Comparison of ENCODE assay signal across 9 cellular contexts in genomic region chr1:109281680-109282496, GRCh38. TPM values are rescaled to one million over a fixed set of nuclear protein-coding genes. Genes with fewer than 3 reads are reported as not detected.
DNase-seq lines count a peak whose midpoint lies in the region; ATAC-seq, FAIRE-seq and TF ChIP-seq lines count a peak whose summit lies in the region.
"Had no signal": no experiment of that assay in that cellular context is flagged by ENCODE, and none has a peak within 500 bp of the region (broad histone marks: within the 10 kb centered on the region; RNA-seq: fewer than 3 reads in every experiment).

No MANE protein-coding gene starts in this region.

- CTCF ChIA-PET in A549 (lab: Yijun Ruan, JAX) (interaction anchor here (1.0 to 2.3 kb wide), 4 partner anchors 15 to 116 kb away, joined by 3 to 18 read pairs (median 5); partner anchors contain the start of gene SORT1), HEK293 (lab: Yijun Ruan, JAX) (interaction anchor here (0.6 to 2.3 kb wide), 8 partner anchors 21 to 327 kb away, joined by 3 to 17 read pairs (median 4); partner anchors contain the start of gene SORT1)

- H3K4me1 ChIP-seq in A549 (peaks cover 24% of the 10 kb centered on the region), HEK293 (ENCODE audit: control insufficient read depth, insufficient read depth, low read length) (peaks cover 3% of the 10 kb centered on the region), foreskin keratinocyte (no peaks in the 10 kb centered on the region)

- no peak for FAIRE-seq in A549 (lab: Jason Lieb, UNC)
- FAIRE-seq: colon had no signal

- peak overlapping the region; percentile 86 for H3K4me3 ChIP-seq in A549
- peak overlapping the region; percentile 75 for H3K4me3 ChIP-seq in HEK293 (ENCODE audit: low read depth, low read length)
- peak overlapping the region; percentile 92 for H3K4me3 ChIP-seq in kidney epithelial cell (ENCODE audit: low read depth, low read length)

- TF ChIP-seq EP300 in A549 (IDR thresholded peaks at IDR 0.05), result no peak

- H3K9me3 Mint-ChIP-seq in activated naive CD8-positive, alpha-beta T cell treated with anti-CD3 and anti-CD28 coated beads, Interleukin-2, amount 50 U/mL, for 24 hours, result no peaks in the 10 kb centered on the region

- H3K4me1 Mint-ChIP-seq in activated naive CD8-positive, alpha-beta T cell treated with anti-CD3 and anti-CD28 coated beads, Interleukin-2, amount 50 U/mL, for 24 hours, result peaks cover 16% of the 10 kb centered on the region

- DNase-seq in A549 (ENCODE audit: low read depth in 1 of 2, low spot score in 1 of 2), result no peak
- DNase-seq in activated naive CD8-positive, alpha-beta T cell treated with anti-CD3 and anti-CD28 coated beads, Interleukin-2, amount 50 U/mL, for 24 hours, result no peak
- DNase-seq in kidney epithelial cell (ENCODE audit: low read depth), result no peak
- no peak for DNase-seq in foreskin keratinocyte
- DNase-seq in NCI-H748 treated with DMSO at 0.1 percent for 48 hours (lab: John Stamatoyannopoulos, UW), result no peak
- no peak for DNase-seq in NCI-H146 (lab: John Stamatoyannopoulos, UW)

- peak overlapping the region; percentile 73 for H3K4me2 ChIP-seq in A549

- H3K36me3 Mint-ChIP-seq in activated naive CD8-positive, alpha-beta T cell treated with anti-CD3 and anti-CD28 coated beads, Interleukin-2, amount 50 U/mL, for 24 hours (ENCODE audit: low read depth), result no peaks in the 10 kb centered on the region

- H3K27ac ChIP-seq in A549 (peak overlapping the region; percentile 85 to 98), HEK293 (ENCODE audit: extremely low read depth, low read depth, low read length) (no peak overlapping the region), foreskin keratinocyte (no peak overlapping the region)

- TF ChIP-seq POLR2A in A549 (IDR thresholded peaks at IDR 0.05; ENCODE audit: low read length), result no peak

- TF ChIP-seq RAD21 in A549 (conservative IDR thresholded peaks at IDR 0.05 in 1 of 2, IDR thresholded peaks at IDR 0.05 in 1 of 2), result no peak

- H3K9me3 ChIP-seq in A549, result no peaks in the 10 kb centered on the region
- H3K9me3 ChIP-seq in HEK293 (ENCODE audit: control insufficient read depth, insufficient read depth, low read depth, low read length), result no peaks in the 10 kb centered on the region

- H3K36me3 ChIP-seq in HEK293 (ENCODE audit: control insufficient read depth in 2 of 2, insufficient read depth in 1 of 2, low read length in 2 of 2) (peaks cover 8 to 43% of the 10 kb centered on the region in 2 experiments), kidney epithelial cell (ENCODE audit: control insufficient read depth, insufficient read depth, low read length) (no peaks in the 10 kb centered on the region)

- H3K27me3 ChIP-seq in kidney epithelial cell (ENCODE audit: control insufficient read depth, insufficient read depth, low read length) (no peaks in the 10 kb centered on the region), foreskin keratinocyte (no peaks in the 10 kb centered on the region)

- peaks cover 2% of the 10 kb centered on the region for H3K27me3 Mint-ChIP-seq in activated naive CD8-positive, alpha-beta T cell treated with anti-CD3 and anti-CD28 coated beads, Interleukin-2, amount 50 U/mL, for 24 hours

- TF ChIP-seq CTCF in A549 (IDR thresholded peaks at IDR 0.05), result no peak
- no peak for TF ChIP-seq CTCF in HEK293 (tag by site-specific recombination; IDR thresholded peaks at IDR 0.05)
- no peak for TF ChIP-seq CTCF in kidney epithelial cell (IDR thresholded peaks at IDR 0.05; ENCODE audit: insufficient read depth, low read length, poor library complexity, severe bottlenecking)
- no peak for TF ChIP-seq CTCF in foreskin keratinocyte (conservative IDR thresholded peaks at IDR 0.05)

- 82% methylated on average over 20 of the region's 28 CpGs for WGBS in A549 (ENCODE audit: missing lambda C conversion rate)

- POLR2A ChIA-PET in A549 (lab: Yijun Ruan, JAX) (interaction anchor here (1.4 kb wide), 1 partner anchor 8 kb away, joined by 3 read pairs; no protein-coding TSS in a partner anchor), HEK293 (lab: Yijun Ruan, JAX) (interaction anchor here (1.0 to 1.9 kb wide), 6 partner anchors 10 to 117 kb away, joined by 3 to 15 read pairs (median 6); partner anchors contain the start of genes SARS1 and SORT1)

- no peak for ATAC-seq in A549
- ATAC-seq in activated naive CD8-positive, alpha-beta T cell treated with anti-CD3 and anti-CD28 coated beads, Interleukin-2, amount 50 U/mL, for 24 hours, result no peak
- ATAC-seq in foreskin keratinocyte, result no peak
- no peak for ATAC-seq in HG03045 (IDR thresholded peaks at IDR 0.05; ENCODE audit: unreplicated experiment)

- H3K4me3 Mint-ChIP-seq in activated naive CD8-positive, alpha-beta T cell treated with anti-CD3 and anti-CD28 coated beads, Interleukin-2, amount 50 U/mL, for 24 hours, result peak overlapping the region; percentile 99

- H3K27ac Mint-ChIP-seq in activated naive CD8-positive, alpha-beta T cell treated with anti-CD3 and anti-CD28 coated beads, Interleukin-2, amount 50 U/mL, for 24 hours, result no peak overlapping the region

TF ChIP-seq in A549, 52 proteins besides CTCF, POLR2A, EP300 and RAD21:
- no peak for TF ChIP-seq NPAS2 (CRISPR knock-in tag; IDR thresholded peaks at IDR 0.05; ENCODE audit: borderline replicate concordance)
- no peak for TF ChIP-seq E2F6 (IDR thresholded peaks at IDR 0.05; ENCODE audit: borderline replicate concordance, low read depth)
- no peak for TF ChIP-seq ESRRA (IDR thresholded peaks at IDR 0.05; ENCODE audit: borderline replicate concordance, low read length)
- TF ChIP-seq EHF (CRISPR knock-in tag; IDR thresholded peaks at IDR 0.05), result no peak
- no peak for TF ChIP-seq RCOR1 (IDR thresholded peaks at IDR 0.05; ENCODE audit: low read depth, low read length)
- no peak for TF ChIP-seq HOXB5 (CRISPR knock-in tag; IDR thresholded peaks at IDR 0.05)
TF ChIP-seq in A549: peak in this region for 0.

TF ChIP-seq in HEK293, 187 proteins besides CTCF, POLR2A, EP300 and RAD21:
- no peak for TF ChIP-seq ZBTB17 (tag by site-specific recombination; IDR thresholded peaks at IDR 0.05)
TF ChIP-seq in HEK293: peak in this region for 0.

RNA-seq across cellular contexts. Expression of gene PSRC1, which starts 1.1 kb away (rescaled TPM):
- polyA plus RNA-seq in A549 (2011; rRNA removed) (13.7 and 15.3 TPM in 2 replicates), A549 (2017; fragmentation: RNase III; extraction: RNeasy Plus Mini Kit Qiagen cat#74134 plus additional on column Dnase treatment) (20.0 to 23.2 TPM (median 21.5 TPM) in 3 replicates), foreskin keratinocyte (24.0 and 33.7 TPM in 2 replicates)
- polyA plus RNA-seq in A549 (2012; cell fraction: cytosol; rRNA removed), result 19.3 and 19.8 TPM in 2 replicates
- 83.6 and 88.8 TPM in 2 replicates for polyA plus RNA-seq in A549 (2012; cell fraction: nucleus; rRNA removed)
- polyA minus RNA-seq in A549 (2011; rRNA and poly(A)+ RNA removed), result 9.2 and 11.5 TPM in 2 replicates
- total RNA-seq in kidney epithelial cell (5.5 and 8.2 TPM in 2 replicates), foreskin keratinocyte (26.6 and 33.5 TPM in 2 replicates)

RNA-seq across cellular contexts. Expression of gene MYBPHL, which starts 24.9 kb away (rescaled TPM):
- polyA plus RNA-seq in A549 (2011; rRNA removed), result not detected in 2 replicates
- 0.06 TPM in 1 of 2 replicates, not detected in the other for polyA plus RNA-seq in A549 (2012; cell fraction: cytosol; rRNA removed)
- 0.04 TPM in 1 of 2 replicates, not detected in the other for polyA plus RNA-seq in A549 (2012; cell fraction: nucleus; rRNA removed)
- polyA plus RNA-seq in A549 (2017; fragmentation: RNase III; extraction: RNeasy Plus Mini Kit Qiagen cat#74134 plus additional on column Dnase treatment), result not detected in 3 replicates
- polyA minus RNA-seq in A549 (2011; rRNA and poly(A)+ RNA removed), result not detected in 2 replicates
- total RNA-seq in kidney epithelial cell, result not detected in 2 replicates
- 1.1 and 1.2 TPM in 2 replicates for total RNA-seq in foreskin keratinocyte
- polyA plus RNA-seq in foreskin keratinocyte, result 1.7 TPM in 2 replicates

RNA-seq across cellular contexts. Expression of gene CELSR2, which starts 32.5 kb away (rescaled TPM):
- polyA plus RNA-seq in A549 (2011; rRNA removed) (2.5 and 4.9 TPM in 2 replicates), A549 (2017; fragmentation: RNase III; extraction: RNeasy Plus Mini Kit Qiagen cat#74134 plus additional on column Dnase treatment) (5.6 to 5.9 TPM (median 5.6 TPM) in 3 replicates), foreskin keratinocyte (7.9 and 8.1 TPM in 2 replicates)
- 4.5 and 5.7 TPM in 2 replicates for polyA plus RNA-seq in A549 (2012; cell fraction: cytosol; rRNA removed)
- polyA plus RNA-seq in A549 (2012; cell fraction: nucleus; rRNA removed), result 15.7 and 19.5 TPM in 2 replicates
- 14.1 and 15.4 TPM in 2 replicates for polyA minus RNA-seq in A549 (2011; rRNA and poly(A)+ RNA removed)
- total RNA-seq in kidney epithelial cell (18.1 and 19.4 TPM in 2 replicates), foreskin keratinocyte (14.1 and 16.0 TPM in 2 replicates)

Comparison
In these comparisons a context has a peak if more than half of its experiments do, and no peak if none do; other contexts are left out.
1. H3K27ac ChIP-seq: peak in A549 (2 of 2); none in HEK293 (single experiment) and foreskin keratinocyte (single experiment).
2. Peak in every context shown above with its lines, with median percentiles within 50 percentile points of each other: H3K4me3 ChIP-seq.